In genomic region chr19:38989066-38989605, GRCh38 we compare ENCODE assay signal across 13 cellular contexts. TPM values are rescaled to one million over a fixed set of nuclear protein-coding genes. Genes with fewer than 3 reads are reported as not detected.
DNase-seq lines count a peak whose midpoint lies in the region; ATAC-seq and TF ChIP-seq lines count a peak whose summit lies in the region.
"Had no signal": no experiment of that assay in that cellular context is flagged by ENCODE, and none has a peak within 500 bp of the region (broad histone marks: within the 10 kb centered on the region; RNA-seq: fewer than 3 reads in every experiment).

No MANE protein-coding gene starts in this region.

- DNase-seq in DMS 273 (lab: John Stamatoyannopoulos, UW; ENCODE audit: unreplicated experiment), result peak; percentile 88
- peak; percentile 7 for DNase-seq in LoVo (ENCODE audit: low spot score)
- peak; percentile 68 for DNase-seq in WTC11 (ENCODE audit: low spot score)
- peak; percentile 69 for DNase-seq in mesendoderm
- no peak for DNase-seq in T-cell
- no peak for DNase-seq in Right ventricle myocardium superior
- no peak for DNase-seq in activated CD4-positive, alpha-beta T cell treated with anti-CD3 and anti-CD28 coated beads for 36 hours
- DNase-seq: activated effector memory CD4-positive, alpha-beta T cell treated with Interleukin-2 at 50 U/mL for 16 hours; effector CD8-positive, alpha-beta T cell; left cardiac atrium; NCI-H2081; sigmoid colon had no signal

- no peak overlapping the region; the same call in 1 of the 2 replicates for H3K4me3 Mint-ChIP-seq in WTC11
- H3K4me3 Mint-ChIP-seq in T-cell, result no peak overlapping the region
- H3K4me3 Mint-ChIP-seq in activated CD4-positive, alpha-beta T cell treated with anti-CD3 and anti-CD28 coated beads for 36 hours, result no peak overlapping the region

- no peak overlapping the region for H3K27ac ChIP-seq in mesendoderm (ENCODE audit: low read depth, low read length)
- H3K27ac ChIP-seq: sigmoid colon had no signal

- CTCF ChIA-PET in WTC11 (lab: Charles Lee) (interaction anchor here (0.7 to 5.6 kb wide), 9 partner anchors 8 to 198 kb away, joined by 3 to 55 read pairs (median 4); partner anchors contain the start of genes FBXO17, MRPS12 and SARS2), T-cell (lab: Charles Lee) (no interaction called here)
- CTCF ChIA-PET in activated CD4-positive, alpha-beta T cell treated with anti-CD3 and anti-CD28 coated beads for 36 hours (lab: Charles Lee), result interaction anchor here (0.8 kb wide), 1 partner anchor 14 kb away, joined by 3 read pairs; the partner anchor contains the start of gene FBXO17

- H2BK120ac ChIP-seq in mesendoderm (ENCODE audit: low read depth, low read length), result no peak overlapping the region

- H3K23ac ChIP-seq in mesendoderm (ENCODE audit: low read length), result no peak overlapping the region

- H3K9ac ChIP-seq in mesendoderm (ENCODE audit: low read length), result no peak overlapping the region

- H3K27ac Mint-ChIP-seq in WTC11 (peak overlapping the region; percentile 69), T-cell (no peak overlapping the region)
- no peak overlapping the region for H3K27ac Mint-ChIP-seq in activated CD4-positive, alpha-beta T cell treated with anti-CD3 and anti-CD28 coated beads for 36 hours

- H4K5ac ChIP-seq in mesendoderm (ENCODE audit: low read length), result no peak overlapping the region

- WGBS in mesendoderm (ENCODE audit: extremely low coverage, insufficient coverage, low lambda C conversion rate), result no CpG with 5 or more reads among the region's 12 CpGs

- no peak overlapping the region for H3K4ac ChIP-seq in mesendoderm (ENCODE audit: low read depth, low read length)

- no peaks in the 10 kb centered on the region for H3K9me3 Mint-ChIP-seq in WTC11
- peaks cover 0 to 3% (median 0%) of the 10 kb centered on the region in 3 donors for H3K9me3 Mint-ChIP-seq in T-cell
- H3K9me3 Mint-ChIP-seq in activated CD4-positive, alpha-beta T cell treated with anti-CD3 and anti-CD28 coated beads for 36 hours (ENCODE audit: low read depth), result no peaks in the 10 kb centered on the region

- H4K8ac ChIP-seq in mesendoderm (ENCODE audit: low read depth, low read length), result no peak overlapping the region

- no peak overlapping the region for H2BK5ac ChIP-seq in mesendoderm (ENCODE audit: low read length)

- H3K79me2 ChIP-seq in mesendoderm (ENCODE audit: control insufficient read depth, insufficient read depth, low read length), result no peaks in the 10 kb centered on the region

- H3K4me1 Mint-ChIP-seq in WTC11 (peaks cover 8% of the 10 kb centered on the region), T-cell (no peaks in the 10 kb centered on the region)
- no peaks in the 10 kb centered on the region for H3K4me1 Mint-ChIP-seq in activated CD4-positive, alpha-beta T cell treated with anti-CD3 and anti-CD28 coated beads for 36 hours

- no peaks in the 10 kb centered on the region for H3K27me3 ChIP-seq in mesendoderm (ENCODE audit: insufficient read depth, low read length, poor library complexity)
- H3K27me3 ChIP-seq: sigmoid colon had no signal

- no peak overlapping the region for H2BK15ac ChIP-seq in mesendoderm (replicated peaks; ENCODE audit: low read depth)

- H3K18ac ChIP-seq in mesendoderm (ENCODE audit: low read length), result no peak overlapping the region

- intact Hi-C loops in Right ventricle myocardium superior (cut with DNase I), result no loop called here
- intact Hi-C loops in activated CD4-positive, alpha-beta T cell treated with anti-CD3 and anti-CD28 coated beads for 36 hours (cut with DNase I, micrococcal nuclease), result no loop called here

- peak; percentile 98 for ATAC-seq in WTC11
- ATAC-seq in HG03439 (IDR thresholded peaks at IDR 0.05; ENCODE audit: unreplicated experiment), result no peak
- ATAC-seq in T-cell (replicated peaks in 1 of 4), result no peak
- no peak for ATAC-seq in Right ventricle myocardium superior (ENCODE audit: poor library complexity)
- ATAC-seq in activated CD4-positive, alpha-beta T cell treated with anti-CD3 and anti-CD28 coated beads for 36 hours, result no peak
- ATAC-seq: left cardiac atrium had no signal

- POLR2A ChIA-PET in WTC11 (lab: Charles Lee) (interaction anchor here (0.6 to 1.5 kb wide), 3 partner anchors 13 to 73 kb away, joined by 3 to 7 read pairs (median 4); partner anchors contain the start of gene FBXO27), T-cell (lab: Charles Lee) (no interaction called here)
- POLR2A ChIA-PET in activated CD4-positive, alpha-beta T cell treated with anti-CD3 and anti-CD28 coated beads for 36 hours (lab: Charles Lee), result no interaction called here

- no peak for TF ChIP-seq CTCF in WTC11 (IDR thresholded peaks at IDR 0.05)

- no peak overlapping the region for H3K4me2 ChIP-seq in mesendoderm (ENCODE audit: low read length)

- H3K79me1 ChIP-seq in mesendoderm (ENCODE audit: low read length), result no peaks in the 10 kb centered on the region

- H3K27me3 Mint-ChIP-seq in WTC11 (ENCODE audit: low read depth) (peaks cover 8% of the 10 kb centered on the region), T-cell (peaks cover 13 to 32% of the 10 kb centered on the region in 2 donors)
- H3K27me3 Mint-ChIP-seq in activated CD4-positive, alpha-beta T cell treated with anti-CD3 and anti-CD28 coated beads for 36 hours, result peaks cover 17% of the 10 kb centered on the region

- peak overlapping the region; percentile 30 for H3K56ac ChIP-seq in mesendoderm (ENCODE audit: low read length)

- H3K36me3 Mint-ChIP-seq in WTC11 (no peaks in the 10 kb centered on the region), T-cell (no peaks in the 10 kb centered on the region)
- H3K36me3 Mint-ChIP-seq in activated CD4-positive, alpha-beta T cell treated with anti-CD3 and anti-CD28 coated beads for 36 hours (ENCODE audit: low read depth), result no peaks in the 10 kb centered on the region

- H3K4me1 ChIP-seq in mesendoderm (ENCODE audit: control insufficient read depth, low read depth, low read length), result peaks cover 3% of the 10 kb centered on the region
- H3K4me1 ChIP-seq: sigmoid colon had no signal

- H3K4me3 ChIP-seq in mesendoderm (ENCODE audit: low read length), result no peak overlapping the region
- H3K4me3 ChIP-seq: sigmoid colon had no signal

- H2AK5ac ChIP-seq in mesendoderm (ENCODE audit: low read length), result no peak overlapping the region

- H3K36me3 ChIP-seq in mesendoderm (ENCODE audit: control insufficient read depth, insufficient read depth, low read length), result no peaks in the 10 kb centered on the region
- H3K36me3 ChIP-seq: sigmoid colon had no signal

TF ChIP-seq in WTC11, 78 proteins besides CTCF, POLR2A, EP300 and RAD21:
- TF ChIP-seq GABPB1 (CRISPR knock-in tag; IDR thresholded peaks at IDR 0.05) (no peak), ZNF512 (CRISPR knock-in tag; IDR thresholded peaks at IDR 0.05; ENCODE audit: borderline replicate concordance) (peak; percentile 52; the same call in 1 of the 2 replicates)

RNA-seq across cellular contexts. Expression of gene FBXO17, which starts 13.6 kb away (rescaled TPM):
- total RNA-seq in WTC11 (2021) (16.8 to 22.2 TPM (median 18.6 TPM) in 3 replicates), T-cell (under 1 TPM in 3 of 5 donors, not detected in 2; 0.18 to 0.46 (median 0.28) TPM), Right ventricle myocardium superior (1.7 TPM)
- polyA plus RNA-seq in mesendoderm (2013, experiment 1 of 2), result 11.3 TPM
- 11.4 TPM for polyA plus RNA-seq in mesendoderm (2013, experiment 2 of 2)
- not detected for total RNA-seq in activated CD4-positive, alpha-beta T cell treated with anti-CD3 and anti-CD28 coated beads for 36 hours

RNA-seq across cellular contexts. Expression of gene FBXO27, which starts 43.2 kb away (rescaled TPM):
- total RNA-seq in WTC11 (2021) (18.9 to 22.7 TPM (median 20.0 TPM) in 3 replicates), T-cell (under 1 TPM in 3 of 5 donors, not detected in 2; 0.41 to 0.69 (median 0.66) TPM), Right ventricle myocardium superior (13.0 TPM)
- polyA plus RNA-seq in mesendoderm (2013, experiment 1 of 2), result 5.5 TPM
- 5.4 TPM for polyA plus RNA-seq in mesendoderm (2013, experiment 2 of 2)
- under 1 TPM; 0.71 to 0.90 TPM for total RNA-seq in activated CD4-positive, alpha-beta T cell treated with anti-CD3 and anti-CD28 coated beads for 36 hours

RNA-seq across cellular contexts. Expression of gene MRPS12, which starts 58.4 kb away (rescaled TPM):
- total RNA-seq in WTC11 (2021) (79.9 to 88.0 TPM (median 81.5 TPM) in 3 replicates), T-cell (10 to 100 TPM; 17.3 to 35.1 (median 32.8) TPM), Right ventricle myocardium superior (74.3 TPM)
- 83.2 TPM for polyA plus RNA-seq in mesendoderm (2013, experiment 1 of 2)
- polyA plus RNA-seq in mesendoderm (2013, experiment 2 of 2), result 84.8 TPM
- total RNA-seq in activated CD4-positive, alpha-beta T cell treated with anti-CD3 and anti-CD28 coated beads for 36 hours, result 10 to 100 TPM; 62.4 to 76.0 TPM

RNA-seq across cellular contexts. Expression of gene SARS2, which starts 58.6 kb away (rescaled TPM):
- total RNA-seq in WTC11 (2021) (66.4 to 74.7 TPM (median 69.6 TPM) in 3 replicates), T-cell (10 to 100 TPM; 22.0 to 33.5 (median 26.0) TPM), Right ventricle myocardium superior (14.5 TPM)
- 53.0 TPM for polyA plus RNA-seq in mesendoderm (2013, experiment 1 of 2)
- 44.1 TPM for polyA plus RNA-seq in mesendoderm (2013, experiment 2 of 2)
- total RNA-seq in activated CD4-positive, alpha-beta T cell treated with anti-CD3 and anti-CD28 coated beads for 36 hours, result 10 to 100 TPM; 36.7 to 39.4 TPM

Comparison
In these comparisons a context has a peak if more than half of its experiments do, and no peak if none do; other contexts are left out.
1. DNase-seq: peak in DMS 273 (single experiment), LoVo (single experiment), WTC11 (single experiment) and mesendoderm (single experiment); none in T-cell (0 of 34), Right ventricle myocardium superior (single experiment) and activated CD4-positive, alpha-beta T cell treated with anti-CD3 and anti-CD28 coated beads for 36 hours (single experiment).
2. CTCF ChIA-PET loops: an anchor here in WTC11 (0.7 to 5.6 kb wide) and activated CD4-positive, alpha-beta T cell treated with anti-CD3 and anti-CD28 coated beads for 36 hours (0.8 kb wide); none called in T-cell.